1 cellular context compared by ENCODE assay signal in the genomic region with DNA sequence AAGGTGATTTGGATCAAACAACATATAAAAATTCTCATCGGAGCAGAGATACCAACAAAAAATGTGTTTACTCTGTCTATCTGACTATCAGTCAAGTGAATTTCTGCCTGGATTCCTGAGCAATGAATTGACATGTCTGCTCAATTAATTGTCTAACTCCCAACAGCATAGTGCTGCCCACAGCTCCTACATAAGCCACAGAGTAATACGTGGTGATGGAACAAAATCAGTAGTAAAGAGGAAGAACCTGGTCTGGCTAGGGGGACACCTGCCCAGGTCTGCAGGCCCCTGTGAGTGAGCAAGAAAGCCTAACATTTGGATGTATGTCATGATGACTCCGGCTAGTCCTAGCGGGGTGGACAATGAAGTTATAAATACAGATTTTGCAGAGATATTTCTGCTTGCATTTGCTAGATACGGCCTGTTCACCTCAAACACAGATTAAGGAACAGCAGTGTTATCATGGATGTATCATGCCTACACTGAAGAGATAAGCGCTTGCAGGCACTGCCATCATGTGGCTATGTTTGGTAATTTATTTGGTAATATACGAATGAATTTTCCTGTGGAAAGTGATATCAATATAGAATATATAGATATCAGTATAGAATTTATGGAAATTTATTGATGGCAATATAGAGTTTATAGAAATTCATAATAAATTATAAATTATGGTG.
TF ChIP-seq lines count a peak whose summit lies in the region.

No MANE protein-coding gene starts in this region.

TF ChIP-seq in K562, 482 proteins besides CTCF, POLR2A, EP300 and RAD21 (continued from another document):
- TF ChIP-seq, protein P1, sequence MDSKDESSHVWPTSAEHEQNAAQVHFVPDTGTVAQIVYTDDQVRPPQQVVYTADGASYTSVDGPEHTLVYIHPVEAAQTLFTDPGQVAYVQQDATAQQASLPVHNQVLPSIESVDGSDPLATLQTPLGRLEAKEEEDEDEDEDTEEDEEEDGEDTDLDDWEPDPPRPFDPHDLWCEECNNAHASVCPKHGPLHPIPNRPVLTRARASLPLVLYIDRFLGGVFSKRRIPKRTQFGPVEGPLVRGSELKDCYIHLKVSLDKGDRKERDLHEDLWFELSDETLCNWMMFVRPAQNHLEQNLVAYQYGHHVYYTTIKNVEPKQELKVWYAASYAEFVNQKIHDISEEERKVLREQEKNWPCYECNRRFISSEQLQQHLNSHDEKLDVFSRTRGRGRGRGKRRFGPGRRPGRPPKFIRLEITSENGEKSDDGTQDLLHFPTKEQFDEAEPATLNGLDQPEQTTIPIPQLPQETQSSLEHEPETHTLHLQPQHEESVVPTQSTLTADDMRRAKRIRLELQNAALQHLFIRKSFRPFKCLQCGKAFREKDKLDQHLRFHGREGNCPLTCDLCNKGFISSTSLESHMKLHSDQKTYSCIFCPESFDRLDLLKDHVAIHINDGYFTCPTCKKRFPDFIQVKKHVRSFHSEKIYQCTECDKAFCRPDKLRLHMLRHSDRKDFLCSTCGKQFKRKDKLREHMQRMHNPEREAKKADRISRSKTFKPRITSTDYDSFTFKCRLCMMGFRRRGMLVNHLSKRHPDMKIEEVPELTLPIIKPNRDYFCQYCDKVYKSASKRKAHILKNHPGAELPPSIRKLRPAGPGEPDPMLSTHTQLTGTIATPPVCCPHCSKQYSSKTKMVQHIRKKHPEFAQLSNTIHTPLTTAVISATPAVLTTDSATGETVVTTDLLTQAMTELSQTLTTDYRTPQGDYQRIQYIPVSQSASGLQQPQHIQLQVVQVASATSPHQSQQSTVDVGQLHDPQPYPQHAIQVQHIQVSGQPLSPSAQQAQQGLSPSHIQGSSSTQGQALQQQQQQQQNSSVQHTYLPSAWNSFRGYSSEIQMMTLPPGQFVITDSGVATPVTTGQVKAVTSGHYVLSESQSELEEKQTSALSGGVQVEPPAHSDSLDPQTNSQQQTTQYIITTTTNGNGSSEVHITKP (IDR thresholded peaks at IDR 0.05; ENCODE audit: partially characterized antibody), result no peak
- no peak for TF ChIP-seq BHLHE40 (IDR thresholded peaks at IDR 0.05; ENCODE audit: low read length)
- TF ChIP-seq ZNF282 (CRISPR knock-in tag; IDR thresholded peaks at IDR 0.05), result no peak
- TF ChIP-seq, protein P2, sequence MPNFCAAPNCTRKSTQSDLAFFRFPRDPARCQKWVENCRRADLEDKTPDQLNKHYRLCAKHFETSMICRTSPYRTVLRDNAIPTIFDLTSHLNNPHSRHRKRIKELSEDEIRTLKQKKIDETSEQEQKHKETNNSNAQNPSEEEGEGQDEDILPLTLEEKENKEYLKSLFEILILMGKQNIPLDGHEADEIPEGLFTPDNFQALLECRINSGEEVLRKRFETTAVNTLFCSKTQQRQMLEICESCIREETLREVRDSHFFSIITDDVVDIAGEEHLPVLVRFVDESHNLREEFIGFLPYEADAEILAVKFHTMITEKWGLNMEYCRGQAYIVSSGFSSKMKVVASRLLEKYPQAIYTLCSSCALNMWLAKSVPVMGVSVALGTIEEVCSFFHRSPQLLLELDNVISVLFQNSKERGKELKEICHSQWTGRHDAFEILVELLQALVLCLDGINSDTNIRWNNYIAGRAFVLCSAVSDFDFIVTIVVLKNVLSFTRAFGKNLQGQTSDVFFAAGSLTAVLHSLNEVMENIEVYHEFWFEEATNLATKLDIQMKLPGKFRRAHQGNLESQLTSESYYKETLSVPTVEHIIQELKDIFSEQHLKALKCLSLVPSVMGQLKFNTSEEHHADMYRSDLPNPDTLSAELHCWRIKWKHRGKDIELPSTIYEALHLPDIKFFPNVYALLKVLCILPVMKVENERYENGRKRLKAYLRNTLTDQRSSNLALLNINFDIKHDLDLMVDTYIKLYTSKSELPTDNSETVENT (CRISPR knock-in tag; IDR thresholded peaks at IDR 0.05), result no peak
- no peak for TF ChIP-seq NFE2L1 (tag; IDR thresholded peaks at IDR 0.05; ENCODE audit: borderline replicate concordance, low read depth)
- 0 out of 2 replicates have a peak, but pooled peaks have one; percentile 40 for TF ChIP-seq GATA2 (CRISPR knock-in tag; IDR thresholded peaks at IDR 0.05)
- TF ChIP-seq, protein P3, sequence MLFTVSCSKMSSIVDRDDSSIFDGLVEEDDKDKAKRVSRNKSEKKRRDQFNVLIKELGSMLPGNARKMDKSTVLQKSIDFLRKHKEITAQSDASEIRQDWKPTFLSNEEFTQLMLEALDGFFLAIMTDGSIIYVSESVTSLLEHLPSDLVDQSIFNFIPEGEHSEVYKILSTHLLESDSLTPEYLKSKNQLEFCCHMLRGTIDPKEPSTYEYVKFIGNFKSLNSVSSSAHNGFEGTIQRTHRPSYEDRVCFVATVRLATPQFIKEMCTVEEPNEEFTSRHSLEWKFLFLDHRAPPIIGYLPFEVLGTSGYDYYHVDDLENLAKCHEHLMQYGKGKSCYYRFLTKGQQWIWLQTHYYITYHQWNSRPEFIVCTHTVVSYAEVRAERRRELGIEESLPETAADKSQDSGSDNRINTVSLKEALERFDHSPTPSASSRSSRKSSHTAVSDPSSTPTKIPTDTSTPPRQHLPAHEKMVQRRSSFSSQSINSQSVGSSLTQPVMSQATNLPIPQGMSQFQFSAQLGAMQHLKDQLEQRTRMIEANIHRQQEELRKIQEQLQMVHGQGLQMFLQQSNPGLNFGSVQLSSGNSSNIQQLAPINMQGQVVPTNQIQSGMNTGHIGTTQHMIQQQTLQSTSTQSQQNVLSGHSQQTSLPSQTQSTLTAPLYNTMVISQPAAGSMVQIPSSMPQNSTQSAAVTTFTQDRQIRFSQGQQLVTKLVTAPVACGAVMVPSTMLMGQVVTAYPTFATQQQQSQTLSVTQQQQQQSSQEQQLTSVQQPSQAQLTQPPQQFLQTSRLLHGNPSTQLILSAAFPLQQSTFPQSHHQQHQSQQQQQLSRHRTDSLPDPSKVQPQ (CRISPR knock-in tag; IDR thresholded peaks at IDR 0.05; ENCODE audit: borderline replicate concordance), result no peak
- no peak for TF ChIP-seq ZNF354B (CRISPR knock-in tag; IDR thresholded peaks at IDR 0.05)
- TF ChIP-seq, protein P4, sequence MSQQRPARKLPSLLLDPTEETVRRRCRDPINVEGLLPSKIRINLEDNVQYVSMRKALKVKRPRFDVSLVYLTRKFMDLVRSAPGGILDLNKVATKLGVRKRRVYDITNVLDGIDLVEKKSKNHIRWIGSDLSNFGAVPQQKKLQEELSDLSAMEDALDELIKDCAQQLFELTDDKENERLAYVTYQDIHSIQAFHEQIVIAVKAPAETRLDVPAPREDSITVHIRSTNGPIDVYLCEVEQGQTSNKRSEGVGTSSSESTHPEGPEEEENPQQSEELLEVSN (IDR thresholded peaks at IDR 0.05; ENCODE audit: borderline replicate concordance in 1 of 2, extremely low read depth in 1 of 2, insufficient read depth in 1 of 2, insufficient read length in 1 of 2, low read depth in 1 of 2, low read length in 1 of 2, poor library complexity in 1 of 2, severe bottlenecking in 1 of 2), result no peak
- TF ChIP-seq SMC3 (conservative IDR thresholded peaks at IDR 0.05; ENCODE audit: insufficient read depth, low read depth, low read length), result peak; percentile 63; the same call in 1 of the 2 replicates
- no peak for TF ChIP-seq TCF7 (IDR thresholded peaks at IDR 0.05; ENCODE audit: borderline replicate concordance)
- TF ChIP-seq, protein P5, sequence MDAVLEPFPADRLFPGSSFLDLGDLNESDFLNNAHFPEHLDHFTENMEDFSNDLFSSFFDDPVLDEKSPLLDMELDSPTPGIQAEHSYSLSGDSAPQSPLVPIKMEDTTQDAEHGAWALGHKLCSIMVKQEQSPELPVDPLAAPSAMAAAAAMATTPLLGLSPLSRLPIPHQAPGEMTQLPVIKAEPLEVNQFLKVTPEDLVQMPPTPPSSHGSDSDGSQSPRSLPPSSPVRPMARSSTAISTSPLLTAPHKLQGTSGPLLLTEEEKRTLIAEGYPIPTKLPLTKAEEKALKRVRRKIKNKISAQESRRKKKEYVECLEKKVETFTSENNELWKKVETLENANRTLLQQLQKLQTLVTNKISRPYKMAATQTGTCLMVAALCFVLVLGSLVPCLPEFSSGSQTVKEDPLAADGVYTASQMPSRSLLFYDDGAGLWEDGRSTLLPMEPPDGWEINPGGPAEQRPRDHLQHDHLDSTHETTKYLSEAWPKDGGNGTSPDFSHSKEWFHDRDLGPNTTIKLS (IDR thresholded peaks at IDR 0.05; ENCODE audit: borderline replicate concordance, low read depth), result no peak
- TF ChIP-seq, protein P6, sequence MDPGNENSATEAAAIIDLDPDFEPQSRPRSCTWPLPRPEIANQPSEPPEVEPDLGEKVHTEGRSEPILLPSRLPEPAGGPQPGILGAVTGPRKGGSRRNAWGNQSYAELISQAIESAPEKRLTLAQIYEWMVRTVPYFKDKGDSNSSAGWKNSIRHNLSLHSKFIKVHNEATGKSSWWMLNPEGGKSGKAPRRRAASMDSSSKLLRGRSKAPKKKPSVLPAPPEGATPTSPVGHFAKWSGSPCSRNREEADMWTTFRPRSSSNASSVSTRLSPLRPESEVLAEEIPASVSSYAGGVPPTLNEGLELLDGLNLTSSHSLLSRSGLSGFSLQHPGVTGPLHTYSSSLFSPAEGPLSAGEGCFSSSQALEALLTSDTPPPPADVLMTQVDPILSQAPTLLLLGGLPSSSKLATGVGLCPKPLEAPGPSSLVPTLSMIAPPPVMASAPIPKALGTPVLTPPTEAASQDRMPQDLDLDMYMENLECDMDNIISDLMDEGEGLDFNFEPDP (CRISPR knock-in tag; IDR thresholded peaks at IDR 0.05), result no peak
- no peak for TF ChIP-seq HMGN3 (IDR thresholded peaks at IDR 0.05; ENCODE audit: borderline replicate concordance, extremely low read depth, insufficient read length, low read depth, low read length)
- TF ChIP-seq CXXC5 (CRISPR knock-in tag; IDR thresholded peaks at IDR 0.05), result no peak
- no peak for TF ChIP-seq FUS (optimal IDR thresholded peaks at IDR 0.05; ENCODE audit: low read depth, low read length)
- TF ChIP-seq, protein P7, sequence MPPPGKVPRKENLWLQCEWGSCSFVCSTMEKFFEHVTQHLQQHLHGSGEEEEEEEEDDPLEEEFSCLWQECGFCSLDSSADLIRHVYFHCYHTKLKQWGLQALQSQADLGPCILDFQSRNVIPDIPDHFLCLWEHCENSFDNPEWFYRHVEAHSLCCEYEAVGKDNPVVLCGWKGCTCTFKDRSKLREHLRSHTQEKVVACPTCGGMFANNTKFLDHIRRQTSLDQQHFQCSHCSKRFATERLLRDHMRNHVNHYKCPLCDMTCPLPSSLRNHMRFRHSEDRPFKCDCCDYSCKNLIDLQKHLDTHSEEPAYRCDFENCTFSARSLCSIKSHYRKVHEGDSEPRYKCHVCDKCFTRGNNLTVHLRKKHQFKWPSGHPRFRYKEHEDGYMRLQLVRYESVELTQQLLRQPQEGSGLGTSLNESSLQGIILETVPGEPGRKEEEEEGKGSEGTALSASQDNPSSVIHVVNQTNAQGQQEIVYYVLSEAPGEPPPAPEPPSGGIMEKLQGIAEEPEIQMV (tag; conservative IDR thresholded peaks at IDR 0.05; ENCODE audit: low read depth), result no peak
- no peak for TF ChIP-seq ZFP36 (IDR thresholded peaks at IDR 0.05; ENCODE audit: low read depth, low read length, partially characterized antibody)
- no peak for TF ChIP-seq SMARCC2 (IDR thresholded peaks at IDR 0.05; ENCODE audit: low read depth)
- TF ChIP-seq, protein P8, sequence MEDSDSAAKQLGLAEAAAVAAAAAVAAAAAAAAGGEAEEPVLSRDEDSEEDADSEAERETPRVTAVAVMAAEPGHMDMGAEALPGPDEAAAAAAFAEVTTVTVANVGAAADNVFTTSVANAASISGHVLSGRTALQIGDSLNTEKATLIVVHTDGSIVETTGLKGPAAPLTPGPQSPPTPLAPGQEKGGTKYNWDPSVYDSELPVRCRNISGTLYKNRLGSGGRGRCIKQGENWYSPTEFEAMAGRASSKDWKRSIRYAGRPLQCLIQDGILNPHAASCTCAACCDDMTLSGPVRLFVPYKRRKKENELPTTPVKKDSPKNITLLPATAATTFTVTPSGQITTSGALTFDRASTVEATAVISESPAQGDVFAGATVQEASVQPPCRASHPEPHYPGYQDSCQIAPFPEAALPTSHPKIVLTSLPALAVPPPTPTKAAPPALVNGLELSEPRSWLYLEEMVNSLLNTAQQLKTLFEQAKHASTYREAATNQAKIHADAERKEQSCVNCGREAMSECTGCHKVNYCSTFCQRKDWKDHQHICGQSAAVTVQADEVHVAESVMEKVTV (CRISPR knock-in tag; IDR thresholded peaks at IDR 0.05), result peak; percentile 82
